ENCODE assay signal across 11 cellular contexts in the genomic region with DNA sequence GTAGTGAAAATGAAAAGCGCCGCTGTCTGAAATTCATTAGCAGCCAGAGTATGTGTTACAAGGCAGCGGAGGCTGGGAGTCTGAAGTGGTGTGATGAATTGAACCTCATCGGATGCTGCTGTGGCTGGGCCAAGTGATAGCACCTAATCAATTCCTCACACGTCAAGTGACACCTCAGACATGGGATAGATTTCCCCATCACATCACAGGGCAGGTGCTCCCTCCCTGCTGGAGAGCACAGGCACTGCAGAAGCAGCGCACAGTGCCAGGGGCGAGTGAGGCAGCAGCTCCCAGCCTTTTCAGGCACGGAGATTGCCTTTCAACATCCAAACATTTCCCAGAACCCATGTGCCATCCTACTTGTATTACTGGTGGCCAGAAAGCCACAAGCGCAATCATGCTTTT. TPM values are rescaled to one million over a fixed set of nuclear protein-coding genes. Genes with fewer than 3 reads are reported as not detected.
DNase-seq lines count a peak whose midpoint lies in the region; ATAC-seq and TF ChIP-seq lines count a peak whose summit lies in the region.
"Had no signal": no experiment of that assay in that cellular context is flagged by ENCODE, and none has a peak within 500 bp of the region (broad histone marks: within the 10 kb centered on the region; RNA-seq: fewer than 3 reads in every experiment).

No MANE protein-coding gene starts in this region.

- no peaks in the 10 kb centered on the region for H3K36me3 Mint-ChIP-seq in neural crest cell (ENCODE audit: low read depth)
- peaks cover 5% of the 10 kb centered on the region for H3K36me3 Mint-ChIP-seq in osteocyte (ENCODE audit: unreplicated experiment)

- TF ChIP-seq CTCF in GM12872 (IDR thresholded peaks at IDR 0.05; ENCODE audit: insufficient read depth, low read depth, low read length) (peak; percentile 43; the same call in 2 of the 3 replicates), neural crest cell (conservative IDR thresholded peaks at IDR 0.05) (peak; percentile 46), osteocyte (IDR thresholded peaks at IDR 0.05) (no peak)

- H3K27ac Mint-ChIP-seq in neural crest cell (ENCODE audit: unreplicated experiment): no peak overlapping the region
- no peak overlapping the region for H3K27ac Mint-ChIP-seq in osteocyte (ENCODE audit: unreplicated experiment)
- H3K27ac Mint-ChIP-seq: activated CD4-positive, alpha-beta memory T cell treated with anti-CD3 and anti-CD28 coated beads, Interleukin-2, amount 10 ng/mL, durations not matched to agents 7 days and 5 days had no signal

- H3K9me3 Mint-ChIP-seq in neural crest cell: no peaks in the 10 kb centered on the region
- H3K9me3 Mint-ChIP-seq in osteocyte (ENCODE audit: unreplicated experiment): no peaks in the 10 kb centered on the region
- H3K9me3 Mint-ChIP-seq: activated CD4-positive, alpha-beta memory T cell treated with anti-CD3 and anti-CD28 coated beads, Interleukin-2, amount 10 ng/mL, durations not matched to agents 7 days and 5 days had no signal

- DNase-seq in NCI-H510A (lab: John Stamatoyannopoulos, UW) (peak; percentile 28), neural crest cell (ENCODE audit: low read depth, low spot score) (no peak), COR-L47 (lab: John Stamatoyannopoulos, UW) (no peak), AG20443 (ENCODE audit: low spot score) (no peak), osteocyte (ENCODE audit: extremely low spot score, unreplicated experiment) (no peak)
- DNase-seq: activated CD4-positive, alpha-beta memory T cell treated with anti-CD3 and anti-CD28 coated beads, Interleukin-2, amount 10 ng/mL, durations not matched to agents 7 days and 5 days; Karpas-422; stimulated activated CD4-positive, alpha-beta T cell treated with anti-CD3 and anti-CD28 coated beads, Interleukin-2, amount 100 ng/mL, for 24 hours had no signal

- ATAC-seq in esophagus mucosa (peak; percentile 40), GM21526 (IDR thresholded peaks at IDR 0.05; ENCODE audit: low FRiP score, unreplicated experiment) (no peak)

- peaks cover 5% of the 10 kb centered on the region for H3K4me1 Mint-ChIP-seq in neural crest cell
- peaks cover 3% of the 10 kb centered on the region for H3K4me1 Mint-ChIP-seq in osteocyte (ENCODE audit: unreplicated experiment)

- H3K27me3 Mint-ChIP-seq in neural crest cell (ENCODE audit: low read depth): no peaks in the 10 kb centered on the region
- no peaks in the 10 kb centered on the region for H3K27me3 Mint-ChIP-seq in osteocyte (ENCODE audit: unreplicated experiment)
- H3K27me3 Mint-ChIP-seq: activated CD4-positive, alpha-beta memory T cell treated with anti-CD3 and anti-CD28 coated beads, Interleukin-2, amount 10 ng/mL, durations not matched to agents 7 days and 5 days had no signal

- no peak overlapping the region for H3K4me3 Mint-ChIP-seq in neural crest cell
- no peak overlapping the region for H3K4me3 Mint-ChIP-seq in osteocyte (ENCODE audit: unreplicated experiment)
- H3K4me3 Mint-ChIP-seq: activated CD4-positive, alpha-beta memory T cell treated with anti-CD3 and anti-CD28 coated beads, Interleukin-2, amount 10 ng/mL, durations not matched to agents 7 days and 5 days had no signal

RNA-seq across cellular contexts. Expression of gene DRC3, which starts 32.2 kb away (rescaled TPM):
- total RNA-seq in esophagus mucosa (0.56 TPM), neural crest cell (0.61 and 1.6 TPM in 2 replicates), osteocyte (2.1 and 2.9 TPM in 2 replicates)
- total RNA-seq: activated CD4-positive, alpha-beta memory T cell treated with anti-CD3 and anti-CD28 coated beads, Interleukin-2, amount 10 ng/mL, durations not matched to agents 7 days and 5 days had no signal

RNA-seq across cellular contexts. Expression of gene TOM1L2, which starts 32.7 kb away (rescaled TPM):
- total RNA-seq in esophagus mucosa (78.3 TPM), neural crest cell (15.9 and 16.3 TPM in 2 replicates), osteocyte (69.7 and 69.8 TPM in 2 replicates)

RNA-seq across cellular contexts. Expression of gene ATPAF2, which starts 34.1 kb away (rescaled TPM):
- total RNA-seq in esophagus mucosa: 24.2 TPM
- total RNA-seq in neural crest cell: 20.3 and 23.1 TPM in 2 replicates
- 21.8 and 26.6 TPM in 2 replicates for total RNA-seq in osteocyte

RNA-seq across cellular contexts. Expression of gene GID4, which starts 34.3 kb away (rescaled TPM):
- total RNA-seq in esophagus mucosa (8.4 TPM), neural crest cell (11.8 and 12.2 TPM in 2 replicates), osteocyte (9.2 and 12.9 TPM in 2 replicates)
